Comparison of ENCODE assay signal across 19 cellular contexts in genomic region chr9:70031141-70031545, GRCh38. TPM values are rescaled to one million over a fixed set of nuclear protein-coding genes. Genes with fewer than 3 reads are reported as not detected.
DNase-seq lines count a peak whose midpoint lies in the region; ATAC-seq, FAIRE-seq and TF ChIP-seq lines count a peak whose summit lies in the region.
"Had no signal": no experiment of that assay in that cellular context is flagged by ENCODE, and none has a peak within 500 bp of the region (broad histone marks: within the 10 kb centered on the region; RNA-seq: fewer than 3 reads in every experiment).

No MANE protein-coding gene starts in this region.

- no peaks in the 10 kb centered on the region for H4K20me1 ChIP-seq in astrocyte (ENCODE audit: insufficient read depth, low read length)

- TF ChIP-seq CTCF in BJ (IDR thresholded peaks at IDR 0.05; ENCODE audit: insufficient read depth, low read depth, low read length) (no peak), astrocyte (IDR thresholded peaks at IDR 0.05; ENCODE audit: insufficient read depth, low read depth, low read length) (no peak)

- H3K27ac Mint-ChIP-seq in astrocyte (ENCODE audit: unreplicated experiment) = no peak overlapping the region
- H3K27ac Mint-ChIP-seq: activated CD8-positive, alpha-beta T cell treated with anti-CD3 and anti-CD28 coated beads for 36 hours; CD4-positive, alpha-beta T cell had no signal

- CTCF ChIA-PET in BJ (lab: Yijun Ruan, JAX) = interaction anchor here (0.6 to 2.0 kb wide), 5 partner anchors 9 to 140 kb away, joined by 3 to 7 read pairs (median 3); no protein-coding TSS in a partner anchor

- H3K9ac ChIP-seq in astrocyte (ENCODE audit: low read length) = peak overlapping the region; percentile 42

- H3K27ac ChIP-seq in astrocyte (ENCODE audit: low read depth, low read length) = peak overlapping the region; percentile 63
- H3K27ac ChIP-seq: right atrium auricular region, stomach had no signal

- H3K4me1 ChIP-seq in astrocyte (ENCODE audit: insufficient read depth, low read length) = peaks cover 8% of the 10 kb centered on the region
- H3K4me1 ChIP-seq: right atrium auricular region, stomach had no signal

- no peaks in the 10 kb centered on the region for H3K36me3 Mint-ChIP-seq in astrocyte (ENCODE audit: low read depth, unreplicated experiment)

- no peaks in the 10 kb centered on the region for H3K4me1 Mint-ChIP-seq in astrocyte (ENCODE audit: low read depth, unreplicated experiment)

- DNase-seq in BJ (ENCODE audit: low read depth) (peak; percentile 27), HTR-8/SVneo (ENCODE audit: insufficient read length, low spot score) (peak; percentile 62), astrocyte (ENCODE audit: low read depth) (peak; percentile 87), iris pigment epithelial cell (ENCODE audit: low read depth) (peak; percentile 87), NCI-H2196 treated with DMSO at 0.1 percent for 48 hours (lab: John Stamatoyannopoulos, UW; ENCODE audit: unreplicated experiment) (no peak), NCI-H510A (lab: John Stamatoyannopoulos, UW) (no peak), NCI-H82 treated with DMSO at 0.1 percent for 48 hours (lab: John Stamatoyannopoulos, UW; ENCODE audit: unreplicated experiment) (no peak)
- DNase-seq: activated CD8-positive, alpha-beta T cell treated with anti-CD3 and anti-CD28 coated beads for 36 hours; activated T-cell treated with anti-CD3 and anti-CD28 coated beads, Interleukin-2, amount 50 U/mL, for 48 hours; CD4-positive, alpha-beta T cell; NCI-H1436; NCI-H345; NK-92 treated with Interleukin-12 subunit alpha and Interleukin-12 subunit beta, amount 100 ng/mL, for 24 hours; stomach; T-helper 1 cell had no signal

- H3K27me3 ChIP-seq in BJ (ENCODE audit: control insufficient read depth, insufficient read depth, low read length) (no peaks in the 10 kb centered on the region), astrocyte (ENCODE audit: insufficient read depth, low read length) (no peaks in the 10 kb centered on the region)
- H3K27me3 ChIP-seq: right atrium auricular region, stomach had no signal

- H3K9me3 ChIP-seq in astrocyte (ENCODE audit: insufficient read depth, low read depth, low read length) = no peaks in the 10 kb centered on the region
- H3K9me3 ChIP-seq: right atrium auricular region, stomach had no signal

- no peak overlapping the region for H3K4me2 ChIP-seq in astrocyte (ENCODE audit: low read length)

- H3K4me3 ChIP-seq in BJ (ENCODE audit: low read depth, low read length) (no peak overlapping the region), astrocyte (ENCODE audit: insufficient read depth, low read depth, low read length) (no peak overlapping the region)
- H3K4me3 ChIP-seq: right atrium auricular region, stomach had no signal

- no peaks in the 10 kb centered on the region for H3K27me3 Mint-ChIP-seq in astrocyte (ENCODE audit: low read depth, unreplicated experiment)

- no peak for ATAC-seq in HG03135 (IDR thresholded peaks at IDR 0.05; ENCODE audit: unreplicated experiment)
- ATAC-seq: activated CD8-positive, alpha-beta T cell treated with anti-CD3 and anti-CD28 coated beads for 36 hours; Right ventricle myocardium inferior had no signal

- FAIRE-seq in HTR-8/SVneo (lab: Jason Lieb, UNC) = no peak
- FAIRE-seq in astrocyte (lab: Jason Lieb, UNC) = peak; percentile 17

- H3K36me3 ChIP-seq in BJ (ENCODE audit: control insufficient read depth, insufficient read depth, low read length) (no peaks in the 10 kb centered on the region), astrocyte (ENCODE audit: insufficient read depth, low read length) (no peaks in the 10 kb centered on the region)
- H3K36me3 ChIP-seq: right atrium auricular region, stomach had no signal

- H3K4me3 Mint-ChIP-seq in astrocyte (ENCODE audit: unreplicated experiment) = no peak overlapping the region
- H3K4me3 Mint-ChIP-seq: activated CD8-positive, alpha-beta T cell treated with anti-CD3 and anti-CD28 coated beads for 36 hours; CD4-positive, alpha-beta T cell had no signal

- no peaks in the 10 kb centered on the region for H3K79me2 ChIP-seq in astrocyte (ENCODE audit: insufficient read depth, low read length)

- POLR2A ChIA-PET in BJ (lab: Charles Lee) = no interaction called here

- H2AFZ ChIP-seq in astrocyte (ENCODE audit: low read depth, low read length) = no peak overlapping the region

- peaks cover 4% of the 10 kb centered on the region for H3K9me3 Mint-ChIP-seq in astrocyte (ENCODE audit: unreplicated experiment)
- H3K9me3 Mint-ChIP-seq: activated CD8-positive, alpha-beta T cell treated with anti-CD3 and anti-CD28 coated beads for 36 hours; CD4-positive, alpha-beta T cell had no signal

RNA-seq across cellular contexts. Expression of gene MAMDC2, which starts 12.5 kb away (rescaled TPM):
- polyA plus RNA-seq in BJ (2011; rRNA removed) = 28.0 and 35.8 TPM in 2 replicates
- 13.0 and 19.5 TPM in 2 replicates for polyA minus RNA-seq in BJ (2011; rRNA and poly(A)+ RNA removed)
- total RNA-seq in astrocyte = 135 and 211 TPM in 2 replicates
- total RNA-seq: A673; activated CD8-positive, alpha-beta T cell treated with anti-CD3 and anti-CD28 coated beads for 36 hours had no signal

Comparison
In these comparisons a context has a peak if more than half of its experiments do, and no peak if none do; other contexts are left out.
1. DNase-seq: peak in BJ (single experiment), HTR-8/SVneo (single experiment), astrocyte (single experiment) and iris pigment epithelial cell (single experiment); none in NCI-H2196 treated with DMSO at 0.1 percent for 48 hours (single experiment), NCI-H510A (single experiment) and NCI-H82 treated with DMSO at 0.1 percent for 48 hours (single experiment).